1 cellular context compared by ENCODE assay signal in the genomic region with DNA sequence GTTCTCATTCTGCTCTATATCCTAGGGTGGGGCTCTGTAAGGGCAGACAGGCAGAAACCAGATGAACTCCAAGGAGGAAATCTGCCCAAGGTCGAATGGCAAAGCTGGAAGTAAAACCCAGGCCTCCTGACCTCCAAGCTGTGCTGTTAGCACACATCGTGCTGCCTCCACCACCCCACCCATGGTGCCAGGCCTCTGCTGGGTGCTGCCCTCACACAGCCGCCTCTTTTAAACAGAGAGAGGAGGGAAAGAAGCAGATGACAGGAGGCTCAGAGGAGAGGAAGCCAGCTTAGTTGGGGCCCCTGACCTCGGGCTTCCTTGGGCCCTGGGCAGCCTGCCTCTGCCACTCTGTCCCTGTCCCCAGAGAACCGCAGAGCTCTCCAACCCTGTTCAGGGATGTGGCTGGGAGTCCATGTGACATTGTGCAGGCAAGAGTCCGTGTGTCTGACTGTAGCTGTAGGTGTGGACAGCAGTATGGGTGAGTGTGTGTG.
TF ChIP-seq lines count a peak whose summit lies in the region.

No MANE protein-coding gene starts in this region.

TF ChIP-seq in HCT116, 20 proteins besides CTCF, POLR2A, EP300 and RAD21:
- TF ChIP-seq, protein P1, sequence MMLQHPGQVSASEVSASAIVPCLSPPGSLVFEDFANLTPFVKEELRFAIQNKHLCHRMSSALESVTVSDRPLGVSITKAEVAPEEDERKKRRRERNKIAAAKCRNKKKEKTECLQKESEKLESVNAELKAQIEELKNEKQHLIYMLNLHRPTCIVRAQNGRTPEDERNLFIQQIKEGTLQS (IDR thresholded peaks at IDR 0.05) = no peak
- no peak for TF ChIP-seq JUND (IDR thresholded peaks at IDR 0.05)
